22 cellular contexts compared by ENCODE assay signal in genomic region chr14:101859916-101860315, GRCh38.
DNase-seq lines count a peak whose midpoint lies in the region; ATAC-seq and TF ChIP-seq lines count a peak whose summit lies in the region.
"Had no signal": no experiment of that assay in that cellular context is flagged by ENCODE, and none has a peak within 500 bp of the region (broad histone marks: within the 10 kb centered on the region; RNA-seq: fewer than 3 reads in every experiment).

No MANE protein-coding gene starts in this region.

- no peaks in the 10 kb centered on the region for H3K9me3 ChIP-seq in KOPT-K1 (ENCODE audit: insufficient read depth, low read length, poor library complexity, severe bottlenecking)
- H3K9me3 ChIP-seq in PC-3 (ENCODE audit: low read length): no peaks in the 10 kb centered on the region
- H3K9me3 ChIP-seq: Caco-2, thyroid gland had no signal

- no peaks in the 10 kb centered on the region for H3K9me3 Mint-ChIP-seq in activated naive CD4-positive, alpha-beta T cell treated with anti-CD3 and anti-CD28 coated beads, Interleukin-2, amount 50 U/mL, for 72 hours
- H3K9me3 Mint-ChIP-seq in activated naive CD8-positive, alpha-beta T cell treated with anti-CD3 and anti-CD28 coated beads, Interleukin-2, amount 50 U/mL, for 24 hours: no peaks in the 10 kb centered on the region
- H3K9me3 Mint-ChIP-seq: neural crest cell; stimulated activated naive B cell treated with anti-CD40 and anti-IgM and Interleukin-4, amounts not matched to agents 10 μg/mL and 1 μg/mL and 100 μg/mL, for 72 hours had no signal

- peak in 1 of 2 donors; percentile 7 for ATAC-seq in activated naive CD4-positive, alpha-beta T cell treated with anti-CD3 and anti-CD28 coated beads, Interleukin-2, amount 50 U/mL, for 72 hours
- ATAC-seq in activated naive CD8-positive, alpha-beta T cell treated with anti-CD3 and anti-CD28 coated beads, Interleukin-2, amount 50 U/mL, for 24 hours: no peak
- ATAC-seq in PC-3: no peak
- ATAC-seq: esophagus mucosa; stimulated activated naive B cell treated with anti-CD40 and anti-IgM and Interleukin-4, amounts not matched to agents 10 μg/mL and 1 μg/mL and 100 μg/mL, for 72 hours had no signal

- intact Hi-C loops in PC-3 (cut with micrococcal nuclease): no loop called here

- H3K4me1 Mint-ChIP-seq in activated naive CD8-positive, alpha-beta T cell treated with anti-CD3 and anti-CD28 coated beads, Interleukin-2, amount 50 U/mL, for 24 hours: peaks cover 65% of the 10 kb centered on the region
- H3K4me1 Mint-ChIP-seq: neural crest cell had no signal

- H2AFZ ChIP-seq in PC-3 (ENCODE audit: low read length): no peak overlapping the region

- H3K36me3 Mint-ChIP-seq in activated naive CD4-positive, alpha-beta T cell treated with anti-CD3 and anti-CD28 coated beads, Interleukin-2, amount 50 U/mL, for 72 hours: peaks cover 4 to 33% of the 10 kb centered on the region in 2 donors
- peaks cover 30% of the 10 kb centered on the region for H3K36me3 Mint-ChIP-seq in activated naive CD8-positive, alpha-beta T cell treated with anti-CD3 and anti-CD28 coated beads, Interleukin-2, amount 50 U/mL, for 24 hours (ENCODE audit: low read depth)

- H3F3A ChIP-seq in PC-3 (ENCODE audit: low read length, unreplicated experiment): no peaks in the 10 kb centered on the region

- no TSS peak for BruUV-seq in PC-3 (replicated peaks; lab: Mats Ljungman, UMichigan)

- H3K4me1 ChIP-seq in PC-3 (ENCODE audit: insufficient read depth, low read length): peaks cover 9% of the 10 kb centered on the region
- H3K4me1 ChIP-seq: Caco-2 had no signal

- no peaks in the 10 kb centered on the region for H3K9me2 ChIP-seq in PC-3 (replicated peaks; ENCODE audit: low read length)

- CTCF ChIA-PET in PC-3 (lab: Charles Lee): no interaction called here

- peaks cover 80% of the 10 kb centered on the region for H3K36me3 ChIP-seq in KOPT-K1 (ENCODE audit: insufficient read depth, low read length)
- peaks cover 7% of the 10 kb centered on the region; the same call in 1 of the 2 replicates for H3K36me3 ChIP-seq in PC-3 (ENCODE audit: low read depth, low read length)
- H3K36me3 ChIP-seq: thyroid gland had no signal

- H3K9ac ChIP-seq in PC-3 (ENCODE audit: low read length): no peak overlapping the region

- H3K27me3 ChIP-seq in PC-3 (ENCODE audit: low read length): no peaks in the 10 kb centered on the region
- H3K27me3 ChIP-seq: thyroid gland had no signal

- no peak for DNase-seq in activated naive CD4-positive, alpha-beta T cell treated with anti-CD3 and anti-CD28 coated beads, Interleukin-2, amount 50 U/mL, for 72 hours (ENCODE audit: low spot score in 2 of 2)
- DNase-seq in activated naive CD4-positive, alpha-beta T cell treated with Interleukin-2 at 50 U/mL for 16 hours: no peak
- no peak for DNase-seq in activated naive CD8-positive, alpha-beta T cell treated with anti-CD3 and anti-CD28 coated beads, Interleukin-2, amount 50 U/mL, for 24 hours
- peak; percentile 22 for DNase-seq in stimulated activated CD8-positive, alpha-beta memory T cell treated with anti-CD3 and anti-CD28 coated beads, Interleukin-4, amount 100 ng/mL, for 48 hours
- DNase-seq in DMS53 (lab: John Stamatoyannopoulos, UW) (no peak), GOT3 (lab: John Stamatoyannopoulos, UW) (no peak), PC-3 (no peak)
- DNase-seq: activated effector memory CD4-positive, alpha-beta T cell treated with Interleukin-2 at 50 U/mL for 16 hours; Caco-2; effector CD4-positive, alpha-beta T cell; MV-4-11; NCI-H1930; NCI-H2227 treated with DMSO at 0.1 percent for 48 hours; NCI-H774; SHP77 treated with DMSO at 0.1 percent for 48 hours; stimulated activated naive B cell treated with anti-CD40 and anti-IgM and Interleukin-4, amounts not matched to agents 10 μg/mL and 1 μg/mL and 100 μg/mL, for 72 hours; T-helper 1 cell; thyroid gland had no signal

- H3K4me3 ChIP-seq in PC-3 (ENCODE audit: low read length): no peak overlapping the region
- H3K4me3 ChIP-seq: thyroid gland had no signal

- H3K27ac ChIP-seq in KOPT-K1 (ENCODE audit: low read depth, low read length, poor library complexity, severe bottlenecking) (peak overlapping the region; percentile 31), PC-3 (ENCODE audit: low read length) (no peak overlapping the region)

- H3K79me2 ChIP-seq in PC-3 (ENCODE audit: low read length): peaks cover 29% of the 10 kb centered on the region; the same call in 1 of the 2 replicates

- no peaks in the 10 kb centered on the region for H4K20me1 ChIP-seq in PC-3 (ENCODE audit: low read length)

- no peak overlapping the region for H3K4me3 Mint-ChIP-seq in activated naive CD8-positive, alpha-beta T cell treated with anti-CD3 and anti-CD28 coated beads, Interleukin-2, amount 50 U/mL, for 24 hours
- H3K4me3 Mint-ChIP-seq: neural crest cell; stimulated activated naive B cell treated with anti-CD40 and anti-IgM and Interleukin-4, amounts not matched to agents 10 μg/mL and 1 μg/mL and 100 μg/mL, for 72 hours had no signal

- no peak overlapping the region for H3K4me2 ChIP-seq in PC-3 (ENCODE audit: low read length)

- TF ChIP-seq CTCF in PC-3 (conservative IDR thresholded peaks at IDR 0.05; ENCODE audit: low read depth, low read length): no peak

- POLR2A ChIA-PET in PC-3 (lab: Charles Lee; ENCODE audit: unreplicated experiment): no interaction called here

- H3K27me3 Mint-ChIP-seq in activated naive CD8-positive, alpha-beta T cell treated with anti-CD3 and anti-CD28 coated beads, Interleukin-2, amount 50 U/mL, for 24 hours: no peaks in the 10 kb centered on the region
- H3K27me3 Mint-ChIP-seq: progenitor cell of endocrine pancreas; stimulated activated naive B cell treated with anti-CD40 and anti-IgM and Interleukin-4, amounts not matched to agents 10 μg/mL and 1 μg/mL and 100 μg/mL, for 72 hours had no signal

- H3K27ac Mint-ChIP-seq in activated naive CD4-positive, alpha-beta T cell treated with anti-CD3 and anti-CD28 coated beads, Interleukin-2, amount 50 U/mL, for 72 hours: peak overlapping the region; percentile 45 to 86
- H3K27ac Mint-ChIP-seq in activated naive CD8-positive, alpha-beta T cell treated with anti-CD3 and anti-CD28 coated beads, Interleukin-2, amount 50 U/mL, for 24 hours: peak overlapping the region; percentile 86
- H3K27ac Mint-ChIP-seq: progenitor cell of endocrine pancreas had no signal
